Comparison of ENCODE assay signal across 30 cellular contexts in genomic region chr16:6722786-6723185, GRCh38.
"Had no signal": no experiment of that assay in that cellular context is flagged by ENCODE, and none has a peak within 500 bp of the region (broad histone marks: within the 10 kb centered on the region; RNA-seq: fewer than 3 reads in every experiment).

No MANE protein-coding gene starts in this region.

- H3K4me3 ChIP-seq: adrenal gland, ascending aorta, body of pancreas, breast epithelium, cardiac muscle cell had no signal

- H3K4me1 ChIP-seq: adrenal gland, ascending aorta, body of pancreas, breast epithelium had no signal

- H3K27ac ChIP-seq: adrenal gland, ascending aorta, body of pancreas, brain microvascular endothelial cell, breast epithelium, cardiac muscle cell had no signal

- H3K27me3 ChIP-seq: adrenal gland, ascending aorta, body of pancreas, brain microvascular endothelial cell, breast epithelium, cardiac muscle cell had no signal

- H3K9me3 ChIP-seq: adrenal gland, ascending aorta, body of pancreas, breast epithelium had no signal

- H3K36me3 ChIP-seq: adrenal gland, ascending aorta, brain microvascular endothelial cell, breast epithelium, cardiac muscle cell had no signal

- DNase-seq: activated effector memory CD4-positive, alpha-beta T cell treated with anti-CD3 and anti-CD28 coated beads, Interleukin-2, amount 50 U/mL, for 16 hours; activated effector memory CD4-positive, alpha-beta T cell treated with Interleukin-2 at 50 U/mL for 16 hours; activated gamma-delta T cell; activated gamma-delta T cell treated with Interleukin-2 at 50 U/mL for 16 hours; activated naive CD4-positive, alpha-beta T cell; activated naive CD4-positive, alpha-beta T cell treated with anti-CD3 and anti-CD28 coated beads for 36 hours; activated naive CD4-positive, alpha-beta T cell treated with anti-CD3 and anti-CD28 coated beads, Interleukin-2, amount 10 ng/mL, durations not matched to agents 7 days and 5 days; activated naive CD4-positive, alpha-beta T cell treated with anti-CD3 and anti-CD28 coated beads, Interleukin-2, amount 50 U/mL, for 16 hours; activated naive CD4-positive, alpha-beta T cell treated with Interleukin-2 at 50 U/mL for 16 hours; activated naive CD8-positive, alpha-beta T cell treated with anti-CD3 and anti-CD28 coated beads for 36 hours; activated naive CD8-positive, alpha-beta T cell treated with anti-CD3 and anti-CD28 coated beads, Interleukin-2, amount 10 ng/mL, durations not matched to agents 7 days and 5 days; activated naive CD8-positive, alpha-beta T cell treated with anti-CD3 and anti-CD28 coated beads, Interleukin-2, amount 50 U/mL, for 24 hours; activated T-cell treated with anti-CD3 and anti-CD28 coated beads, Interleukin-2, amount 50 U/mL, for 1 hour; activated T-cell treated with anti-CD3 and anti-CD28 coated beads, Interleukin-2, amount 50 U/mL, for 24 hours; activated T-cell treated with anti-CD3 and anti-CD28 coated beads, Interleukin-2, amount 50 U/mL, for 4 hours; activated T-cell treated with anti-CD3 and anti-CD28 coated beads, Interleukin-2, amount 50 U/mL, for 48 hours; activated T-cell treated with anti-CD3 and anti-CD28 coated beads, Interleukin-2, amount 50 U/mL, for 72 hours; adrenal gland; amniotic stem cell; amygdala; anterior cingulate cortex; aorta; body of pancreas; brain microvascular endothelial cell; caudate nucleus; central memory CD4-positive, alpha-beta T cell; cerebellar nuclear complex had no signal
